In the genomic region with DNA sequence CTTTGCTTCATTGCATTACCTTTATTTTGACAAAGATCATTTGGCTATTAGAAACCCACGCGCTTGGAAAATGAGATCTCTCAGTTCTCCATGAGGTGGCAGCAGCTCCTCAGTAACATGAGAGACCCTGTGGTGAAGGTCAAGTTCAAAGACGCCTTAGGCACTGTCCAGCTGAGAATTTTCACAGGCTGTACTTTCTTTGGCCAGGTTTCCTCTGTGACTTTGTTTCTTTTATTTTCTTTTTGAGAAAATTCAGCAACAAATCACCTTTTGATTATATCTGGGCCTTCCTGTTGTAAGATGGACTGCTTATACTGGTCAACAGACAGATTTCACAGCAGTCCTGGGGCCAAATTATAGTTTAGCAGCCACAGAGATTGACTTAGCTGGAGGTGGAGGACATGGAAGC, we compare ENCODE assay signal across 8 cellular contexts. TPM values are rescaled to one million over a fixed set of nuclear protein-coding genes. Genes with fewer than 3 reads are reported as not detected.
DNase-seq lines count a peak whose midpoint lies in the region; ATAC-seq, FAIRE-seq and TF ChIP-seq lines count a peak whose summit lies in the region.

No MANE protein-coding gene starts in this region.

- H3K4me2 ChIP-seq in OCI-LY3 (ENCODE audit: low read length): no peak overlapping the region
- H3K4me2 ChIP-seq in K562 (ENCODE audit: insufficient read depth, low read length): no peak overlapping the region

- peak; percentile 73 to 84 for TF ChIP-seq RAD21 in K562 (CRISPR knock-in tag; conservative IDR thresholded peaks at IDR 0.05 in 1 of 2, IDR thresholded peaks at IDR 0.05 in 1 of 2)

- no peak for TF ChIP-seq EP300 in K562 (IDR thresholded peaks at IDR 0.05; ENCODE audit: low read length)

- H3K4me3 ChIP-seq in AG04450 (ENCODE audit: low read depth, low read length) (no peak overlapping the region), OCI-LY3 (ENCODE audit: low read length) (no peak overlapping the region), K562 (no peak overlapping the region)

- H3K36me3 ChIP-seq in OCI-LY3 (replicated peaks; ENCODE audit: low read depth, low read length): no peaks in the 10 kb centered on the region
- H3K36me3 ChIP-seq in K562 (ENCODE audit: control insufficient read depth, insufficient read depth, low read length): no peaks in the 10 kb centered on the region

- H2AFZ ChIP-seq in OCI-LY3 (ENCODE audit: low read depth, low read length): no peak overlapping the region
- H2AFZ ChIP-seq in K562 (ENCODE audit: low read depth, low read length): no peak overlapping the region

- no peak for TF ChIP-seq POLR2A in K562 (conservative IDR thresholded peaks at IDR 0.05)

- ATAC-seq in HG02678 (IDR thresholded peaks at IDR 0.05; ENCODE audit: unreplicated experiment) (peak; percentile 61), K562 (peak; percentile 94), GM21528 (IDR thresholded peaks at IDR 0.05; ENCODE audit: low FRiP score, unreplicated experiment) (no peak)

- no peaks in the 10 kb centered on the region for H4K20me1 ChIP-seq in OCI-LY3 (ENCODE audit: insufficient read depth, low read length)
- H4K20me1 ChIP-seq in K562 (replicated peaks; ENCODE audit: control insufficient read depth, insufficient read depth, low read length): no peaks in the 10 kb centered on the region

- H3K9me3 ChIP-seq in AG04450 (ENCODE audit: control insufficient read depth, insufficient read depth, low read length): no peaks in the 10 kb centered on the region
- H3K9me3 ChIP-seq in OCI-LY3 (ENCODE audit: insufficient read depth, low read length): no peaks in the 10 kb centered on the region
- no peaks in the 10 kb centered on the region for H3K9me3 ChIP-seq in K562 (replicated peaks; ENCODE audit: control insufficient read depth, insufficient read depth, low read depth, low read length)

- no peak overlapping the region for H3K9ac ChIP-seq in OCI-LY3 (ENCODE audit: low read length)
- no peak overlapping the region for H3K9ac ChIP-seq in K562 (ENCODE audit: insufficient read depth in 1 of 2, low read depth in 2 of 2, low read length in 2 of 2)

- DNase-seq in AG04450 (ENCODE audit: low read depth, low spot score) (peak; percentile 15), K562 (ENCODE audit: extremely low read depth in 1 of 4, low spot score in 3 of 4) (peak; percentile 27 to 78 (median 46)), iPS-NIHi11 (ENCODE audit: low spot score) (peak; percentile 69)
- DNase-seq in stimulated activated CD4-positive, alpha-beta T cell treated with anti-CD3 and anti-CD28 coated beads, Interleukin-4, amount 100 ng/mL, for 24 hours: peak; percentile 27

- H3K27me3 ChIP-seq in AG04450 (ENCODE audit: control insufficient read depth, insufficient read depth, low read length) (no peaks in the 10 kb centered on the region), OCI-LY3 (ENCODE audit: low read depth, low read length) (no peaks in the 10 kb centered on the region), K562 (ENCODE audit: control insufficient read depth in 2 of 2, insufficient read depth in 2 of 2, low read length in 2 of 2) (no peaks in the 10 kb centered on the region; a peak in 1 of 5 replicates)

- WGBS in K562 (ENCODE audit: insufficient coverage, low coverage, missing lambda C conversion rate): 0% methylated on average over 3 of the region's 3 CpGs

- intact Hi-C loops in K562 (cut with micrococcal nuclease): loop anchor here (1.0 to 5.0 kb wide), 5 partner anchors 98 to 824 kb away; no protein-coding TSS in a partner anchor

- in situ Hi-C loops in K562 (cut with MboI): loop anchor here (10.0 to 25.0 kb wide), 3 partner anchors 96 to 826 kb away; no protein-coding TSS in a partner anchor

- H3K9me1 ChIP-seq in K562 (ENCODE audit: control insufficient read depth, insufficient read depth, low read length): no peaks in the 10 kb centered on the region

- POLR2A ChIA-PET in AG04450 (lab: Yijun Ruan, JAX): no interaction called here
- POLR2A ChIA-PET in K562 (lab: Yijun Ruan, JAX): interaction anchor here (0.5 kb wide), 1 partner anchor 182 kb away, joined by 3 read pairs; no protein-coding TSS in a partner anchor

- H3K79me2 ChIP-seq in OCI-LY3 (ENCODE audit: low read length) (no peaks in the 10 kb centered on the region), K562 (ENCODE audit: control insufficient read depth, insufficient read depth, low read length) (no peaks in the 10 kb centered on the region)

- peak; percentile 39 for FAIRE-seq in G401.6 (lab: Jason Lieb, UNC)
- FAIRE-seq in K562 (lab: Jason Lieb, UNC): peak; percentile 91

- CTCF ChIA-PET in AG04450 (lab: Charles Lee): interaction anchor here (0.7 to 3.0 kb wide), 13 partner anchors 10 to 683 kb away, joined by 3 to 25 read pairs (median 3); no protein-coding TSS in a partner anchor
- CTCF ChIA-PET in K562 (lab: Yijun Ruan, JAX; ENCODE audit: low intra/inter-chr PET ratio): interaction anchor here (0.6 to 2.1 kb wide), 3 partner anchors 86 to 682 kb away, joined by 3 to 11 read pairs (median 4); no protein-coding TSS in a partner anchor

- peak; percentile 81 for TF ChIP-seq CTCF in AG04450 (IDR thresholded peaks at IDR 0.05; ENCODE audit: low read depth, low read length)
- peak; percentile 68 for TF ChIP-seq CTCF in OCI-LY3 (IDR thresholded peaks at IDR 0.05; ENCODE audit: low read depth, low read length)
- TF ChIP-seq CTCF in K562 (IDR thresholded peaks at IDR 0.05 in 2 of 3, conservative IDR thresholded peaks at IDR 0.05 in 1 of 3; ENCODE audit: insufficient read depth in 2 of 3, low read depth in 1 of 3, low read length in 3 of 3): peak; percentile 74 to 85 (median 75)

- no TSS peak for BruUV-seq in K562 (replicated peaks; lab: Mats Ljungman, UMichigan)

- no peak overlapping the region for H3K27ac ChIP-seq in AG04450 (ENCODE audit: low read depth, low read length)
- H3K27ac ChIP-seq in OCI-LY3 (ENCODE audit: low read length): no peak overlapping the region
- no peak overlapping the region for H3K27ac ChIP-seq in K562 (ENCODE audit: extremely low read depth, low read depth, low read length)

- H3K4me1 ChIP-seq in OCI-LY3 (ENCODE audit: low read length) (no peaks in the 10 kb centered on the region), K562 (replicated peaks in 1 of 2; ENCODE audit: control insufficient read depth in 2 of 2, insufficient read depth in 2 of 2, low read length in 2 of 2) (no peaks in the 10 kb centered on the region)

TF ChIP-seq in K562, 482 proteins besides CTCF, POLR2A, EP300 and RAD21 (continues in another document):
- TF ChIP-seq EP400 (IDR thresholded peaks at IDR 0.05) (no peak), PHTF2 (CRISPR knock-in tag; IDR thresholded peaks at IDR 0.05) (no peak), CXXC5 (CRISPR knock-in tag; IDR thresholded peaks at IDR 0.05) (0 out of 2 replicates have a peak, but pooled peaks have one; percentile 18), RFX7 (CRISPR knock-in tag; IDR thresholded peaks at IDR 0.05) (no peak)
- TF ChIP-seq, protein P1, sequence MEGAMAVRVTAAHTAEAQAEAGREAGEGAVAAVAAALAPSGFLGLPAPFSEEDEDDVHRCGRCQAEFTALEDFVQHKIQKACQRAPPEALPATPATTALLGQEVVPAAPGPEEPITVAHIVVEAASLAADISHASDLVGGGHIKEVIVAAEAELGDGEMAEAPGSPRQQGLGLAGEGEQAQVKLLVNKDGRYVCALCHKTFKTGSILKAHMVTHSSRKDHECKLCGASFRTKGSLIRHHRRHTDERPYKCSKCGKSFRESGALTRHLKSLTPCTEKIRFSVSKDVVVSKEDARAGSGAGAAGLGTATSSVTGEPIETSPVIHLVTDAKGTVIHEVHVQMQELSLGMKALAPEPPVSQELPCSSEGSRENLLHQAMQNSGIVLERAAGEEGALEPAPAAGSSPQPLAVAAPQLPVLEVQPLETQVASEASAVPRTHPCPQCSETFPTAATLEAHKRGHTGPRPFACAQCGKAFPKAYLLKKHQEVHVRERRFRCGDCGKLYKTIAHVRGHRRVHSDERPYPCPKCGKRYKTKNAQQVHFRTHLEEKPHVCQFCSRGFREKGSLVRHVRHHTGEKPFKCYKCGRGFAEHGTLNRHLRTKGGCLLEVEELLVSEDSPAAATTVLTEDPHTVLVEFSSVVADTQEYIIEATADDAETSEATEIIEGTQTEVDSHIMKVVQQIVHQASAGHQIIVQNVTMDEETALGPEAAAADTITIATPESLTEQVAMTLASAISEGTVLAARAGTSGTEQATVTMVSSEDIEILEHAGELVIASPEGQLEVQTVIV (CRISPR knock-in tag; IDR thresholded peaks at IDR 0.05; ENCODE audit: borderline replicate concordance): no peak
- TF ChIP-seq, protein P2, sequence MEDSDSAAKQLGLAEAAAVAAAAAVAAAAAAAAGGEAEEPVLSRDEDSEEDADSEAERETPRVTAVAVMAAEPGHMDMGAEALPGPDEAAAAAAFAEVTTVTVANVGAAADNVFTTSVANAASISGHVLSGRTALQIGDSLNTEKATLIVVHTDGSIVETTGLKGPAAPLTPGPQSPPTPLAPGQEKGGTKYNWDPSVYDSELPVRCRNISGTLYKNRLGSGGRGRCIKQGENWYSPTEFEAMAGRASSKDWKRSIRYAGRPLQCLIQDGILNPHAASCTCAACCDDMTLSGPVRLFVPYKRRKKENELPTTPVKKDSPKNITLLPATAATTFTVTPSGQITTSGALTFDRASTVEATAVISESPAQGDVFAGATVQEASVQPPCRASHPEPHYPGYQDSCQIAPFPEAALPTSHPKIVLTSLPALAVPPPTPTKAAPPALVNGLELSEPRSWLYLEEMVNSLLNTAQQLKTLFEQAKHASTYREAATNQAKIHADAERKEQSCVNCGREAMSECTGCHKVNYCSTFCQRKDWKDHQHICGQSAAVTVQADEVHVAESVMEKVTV (CRISPR knock-in tag; IDR thresholded peaks at IDR 0.05): peak; percentile 46; the same call in 1 of the 2 replicates

RNA-seq across cellular contexts. Expression of a gene that starts 54.5 kb away (rescaled TPM):
- polyA plus RNA-seq in AG04450 (2011; rRNA removed): 64.2 and 93.5 TPM in 2 replicates
- 15.4 and 30.5 TPM in 2 replicates for polyA minus RNA-seq in AG04450 (2011; rRNA and poly(A)+ RNA removed)
- total RNA-seq in K562 (2011; cell fraction: chromatin; rRNA removed; ENCODE audit: low replicate concordance): 28.2 and 92.9 TPM in 2 replicates
- total RNA-seq in K562 (2011; cell fraction: nucleolus; rRNA removed): 12.0 and 14.6 TPM in 2 replicates
- total RNA-seq in K562 (2011; cell fraction: nucleoplasm; rRNA removed): 50.4 and 96.9 TPM in 2 replicates
- 10.5 and 11.2 TPM in 2 replicates for total RNA-seq in K562 (2014; rRNA removed)
- total RNA-seq in K562 (2014; rRNA removed; fragmentation: Illumina TruSeq; extraction: Trizol): 35.9 and 42.1 TPM in 2 replicates
- total RNA-seq in K562 (2015; rRNA removed; fragmentation: Illumina TruSeq; extraction: Trizol): 23.5 and 30.0 TPM in 2 replicates
- 32.5 and 37.4 TPM in 2 replicates for total RNA-seq in K562 (2021)
- 29.5 and 41.0 TPM in 2 replicates for polyA plus RNA-seq in K562 (2011; rRNA removed)
- polyA plus RNA-seq in K562 (2011; cell fraction: cytosol; rRNA removed): 4.5 and 9.8 TPM in 2 replicates
- polyA plus RNA-seq in K562 (2011; cell fraction: nucleus; rRNA removed): 14.9 and 40.7 TPM in 2 replicates
- 23.9 and 29.4 TPM in 2 replicates for polyA plus RNA-seq in K562 (2012)
- 19.6 and 21.4 TPM in 2 replicates for polyA plus RNA-seq in K562 (2014; fragmentation: Illumina TruSeq; extraction: Trizol)
- polyA plus RNA-seq in K562 (2014; fragmentation: Nextera tagmentation; extraction: Ambion mirVana): 10 to 100 TPM; 38.6 to 46.3 TPM
- polyA plus RNA-seq in K562 (2014; rRNA removed): 21.8 and 22.7 TPM in 2 replicates
- polyA minus RNA-seq in K562 (2011; rRNA and poly(A)+ RNA removed): 27.8 and 27.9 TPM in 2 replicates
- 6.9 and 13.0 TPM in 2 replicates for polyA minus RNA-seq in K562 (2011; cell fraction: cytosol; rRNA and poly(A)+ RNA removed)
- 19.4 and 34.5 TPM in 2 replicates for polyA minus RNA-seq in K562 (2011; cell fraction: nucleus; rRNA and poly(A)+ RNA removed)

Comparison
In these comparisons a context has a peak if more than half of its experiments do, and no peak if none do; other contexts are left out.
1. DNase-seq: peak in every context shown above with its lines; median percentile 69 in iPS-NIHi11; 46 in K562; 27 in stimulated activated CD4-positive, alpha-beta T cell treated with anti-CD3 and anti-CD28 coated beads, Interleukin-4, amount 100 ng/mL, for 24 hours; 15 in AG04450.